ENCODE assay signal across 20 cellular contexts in genomic region chr5:75603835-75604234, GRCh38. TPM values are rescaled to one million over a fixed set of nuclear protein-coding genes. Genes with fewer than 3 reads are reported as not detected.
A peak's percentile ranks its signal among the peaks of the same experiment; 100 is the strongest.
DNase-seq lines count a peak whose midpoint lies in the region; ATAC-seq, FAIRE-seq and TF ChIP-seq lines count a peak whose summit lies in the region.
"Had no signal": no experiment of that assay in that cellular context is flagged by ENCODE, and none has a peak within 500 bp of the region (broad histone marks: within the 10 kb centered on the region; RNA-seq: fewer than 3 reads in every experiment).

No MANE protein-coding gene starts in this region.

- H3K4me2 ChIP-seq in K562 (ENCODE audit: insufficient read depth, low read length) (no peak overlapping the region), hepatocyte (no peak overlapping the region), trophoblast cell (ENCODE audit: low read length) (no peak overlapping the region)

- H2AFZ ChIP-seq in K562 (ENCODE audit: low read depth, low read length) (no peak overlapping the region), hepatocyte (no peak overlapping the region), trophoblast cell (ENCODE audit: insufficient read depth, low read length, poor library complexity) (no peak overlapping the region)

- H3K27ac ChIP-seq in AG04450 (ENCODE audit: low read depth, low read length) (peak overlapping the region; percentile 69), K562 (ENCODE audit: extremely low read depth, low read depth, low read length) (no peak overlapping the region), hepatocyte (peak overlapping the region; percentile 33), trophoblast cell (ENCODE audit: low read depth, low read length) (peak overlapping the region; percentile 3), gastroesophageal sphincter (no peak overlapping the region)
- H3K27ac ChIP-seq: C4-2B, SJCRH30 had no signal

- H3K79me1 ChIP-seq in trophoblast cell (ENCODE audit: low read length): peaks cover 4% of the 10 kb centered on the region

- WGBS in K562 (ENCODE audit: insufficient coverage, low coverage, missing lambda C conversion rate): 35% methylated on average over 2 of the region's 2 CpGs
- WGBS in hepatocyte (ENCODE audit: low lambda C conversion rate, missing lambda C conversion rate): 77% methylated on average over 2 of the region's 2 CpGs
- WGBS in trophoblast cell (ENCODE audit: extremely low coverage, insufficient coverage, insufficient read length): no CpG with 5 or more reads among the region's 2 CpGs
- WGBS in gastroesophageal sphincter (ENCODE audit: low coverage in 1 of 2), 2 donors: 83 to 100% methylated on average over 1 to 2 of the region's 2 CpGs

- no peak for TF ChIP-seq RAD21 in K562 (CRISPR knock-in tag; conservative IDR thresholded peaks at IDR 0.05 in 1 of 2, IDR thresholded peaks at IDR 0.05 in 1 of 2)

- H2BK120ac ChIP-seq in trophoblast cell (ENCODE audit: insufficient read depth, low read length, poor library complexity): no peak overlapping the region

- H3K14ac ChIP-seq in trophoblast cell (ENCODE audit: low read length): no peak overlapping the region

- H2BK5ac ChIP-seq in trophoblast cell (ENCODE audit: low read depth, low read length, poor library complexity): no peak overlapping the region

- no peaks in the 10 kb centered on the region for H3K9me1 ChIP-seq in K562 (ENCODE audit: control insufficient read depth, insufficient read depth, low read length)

- intact Hi-C loops in K562 (cut with micrococcal nuclease): no loop called here

- BruUV-seq in K562 (replicated peaks; lab: Mats Ljungman, UMichigan): no TSS peak

- POLR2A ChIA-PET in AG04450 (lab: Yijun Ruan, JAX) (interaction anchor here (0.7 to 0.9 kb wide), 2 partner anchors 13 to 92 kb away, joined by 3 read pairs; partner anchors contain the start of genes CERT1 and POLK), K562 (lab: Yijun Ruan, JAX) (interaction anchor here (0.6 kb wide), 2 partner anchors 13 to 18 kb away, joined by 3 read pairs; no protein-coding TSS in a partner anchor), GM10248 (lab: Yijun Ruan, JAX) (interaction anchor here (1.0 kb wide), 1 partner anchor 267 kb away, joined by 4 read pairs; the partner anchor contains the start of gene HMGCR)

- H4K12ac ChIP-seq in trophoblast cell (ENCODE audit: low read depth, low read length): no peak overlapping the region

- no peak for TF ChIP-seq CTCF in AG04450 (IDR thresholded peaks at IDR 0.05; ENCODE audit: low read depth, low read length)
- no peak for TF ChIP-seq CTCF in K562 (IDR thresholded peaks at IDR 0.05 in 2 of 3, conservative IDR thresholded peaks at IDR 0.05 in 1 of 3; ENCODE audit: insufficient read depth in 2 of 3, low read depth in 1 of 3, low read length in 3 of 3)
- TF ChIP-seq CTCF in hepatocyte (IDR thresholded peaks at IDR 0.05; ENCODE audit: poor library complexity): no peak
- TF ChIP-seq CTCF in gastroesophageal sphincter (IDR thresholded peaks at IDR 0.05): no peak
- no peak for TF ChIP-seq CTCF in GM10248 (IDR thresholded peaks at IDR 0.05; ENCODE audit: control extremely low read depth, extremely low read depth, low read depth, missing control alignments)

- no peak overlapping the region for H3K23ac ChIP-seq in trophoblast cell (ENCODE audit: low read length)

- no peak overlapping the region for H2AK5ac ChIP-seq in trophoblast cell (ENCODE audit: low read length)

- H4K20me1 ChIP-seq in K562 (replicated peaks; ENCODE audit: control insufficient read depth, insufficient read depth, low read length): no peaks in the 10 kb centered on the region
- no peaks in the 10 kb centered on the region for H4K20me1 ChIP-seq in hepatocyte (ENCODE audit: insufficient read depth, poor library complexity, severe bottlenecking)

- H3K9me3 ChIP-seq in AG04450 (ENCODE audit: control insufficient read depth, insufficient read depth, low read length) (no peaks in the 10 kb centered on the region), K562 (replicated peaks; ENCODE audit: control insufficient read depth, insufficient read depth, low read depth, low read length) (no peaks in the 10 kb centered on the region), hepatocyte (ENCODE audit: low read depth) (no peaks in the 10 kb centered on the region), trophoblast cell (ENCODE audit: insufficient read depth, low read depth, low read length) (no peaks in the 10 kb centered on the region), gastroesophageal sphincter (no peaks in the 10 kb centered on the region)
- H3K9me3 ChIP-seq: SJCRH30 had no signal

- FAIRE-seq in K562 (lab: Jason Lieb, UNC): no peak
- FAIRE-seq: D721Med, HTR-8/SVneo had no signal

- H3K9ac ChIP-seq in K562 (ENCODE audit: insufficient read depth in 1 of 2, low read depth in 2 of 2, low read length in 2 of 2) (no peak overlapping the region), trophoblast cell (ENCODE audit: low read length) (no peak overlapping the region)

- no peaks in the 10 kb centered on the region for H3K79me2 ChIP-seq in K562 (ENCODE audit: control insufficient read depth, insufficient read depth, low read length)
- no peaks in the 10 kb centered on the region for H3K79me2 ChIP-seq in hepatocyte
- no peaks in the 10 kb centered on the region for H3K79me2 ChIP-seq in trophoblast cell (ENCODE audit: control insufficient read depth, insufficient read depth, low read length, poor library complexity)

- no peak overlapping the region for H3K4ac ChIP-seq in trophoblast cell (ENCODE audit: low read depth, low read length)

- no peak overlapping the region for H2BK12ac ChIP-seq in trophoblast cell (ENCODE audit: low read length)

- TF ChIP-seq POLR2A in K562 (conservative IDR thresholded peaks at IDR 0.05): no peak
- no peak for TF ChIP-seq POLR2A in gastroesophageal sphincter (IDR thresholded peaks at IDR 0.05)

- ATAC-seq in K562 (no peak), gastroesophageal sphincter (no peak)
- ATAC-seq: Panc1 had no signal

- CTCF ChIA-PET in AG04450 (lab: Charles Lee): interaction anchor here (1.2 kb wide), 1 partner anchor 77 kb away, joined by 5 read pairs; no protein-coding TSS in a partner anchor
- CTCF ChIA-PET in K562 (lab: Yijun Ruan, JAX; ENCODE audit: low intra/inter-chr PET ratio): no interaction called here
- CTCF ChIA-PET in GM10248 (lab: Yijun Ruan, JAX): interaction anchor here (1.8 kb wide), 1 partner anchor 11 kb away, joined by 4 read pairs; no protein-coding TSS in a partner anchor

- in situ Hi-C loops in K562 (cut with MboI): no loop called here

- DNase-seq in AG04450 (ENCODE audit: low read depth, low spot score) (no peak), K562 (ENCODE audit: extremely low read depth in 1 of 4, low spot score in 3 of 4) (no peak), hepatocyte (ENCODE audit: low spot score) (no peak), trophoblast cell (peak in 1 of 2 donors; percentile 51), GM10248 (ENCODE audit: extremely low spot score) (no peak)
- no peak for DNase-seq in stimulated activated CD4-positive, alpha-beta T cell treated with anti-CD3 and anti-CD28 coated beads, Interleukin-4, amount 100 ng/mL, for 1 hour
- DNase-seq: 8988T, DMS53, GDM1, H7, NCI-H1105, NCI-H2029 treated with DMSO at 0.1 percent for 48 hours, NCI-H510A treated with DMSO at 0.1 percent for 48 hours, NCI-H748 treated with DMSO at 0.1 percent for 48 hours, SJCRH30 had no signal

- no peaks in the 10 kb centered on the region for H3K27me3 ChIP-seq in AG04450 (ENCODE audit: control insufficient read depth, insufficient read depth, low read length)
- H3K27me3 ChIP-seq in K562 (ENCODE audit: control insufficient read depth in 2 of 2, insufficient read depth in 2 of 2, low read length in 2 of 2): no peaks in the 10 kb centered on the region
- H3K27me3 ChIP-seq in hepatocyte: no peaks in the 10 kb centered on the region
- no peaks in the 10 kb centered on the region for H3K27me3 ChIP-seq in trophoblast cell (ENCODE audit: insufficient read depth, low read length)
- no peaks in the 10 kb centered on the region for H3K27me3 ChIP-seq in gastroesophageal sphincter
- H3K27me3 ChIP-seq: SJCRH30 had no signal

- H3K4me3 ChIP-seq in AG04450 (ENCODE audit: low read depth, low read length) (no peak overlapping the region), K562 (no peak overlapping the region), hepatocyte (no peak overlapping the region), trophoblast cell (ENCODE audit: low read depth, low read length) (no peak overlapping the region), gastroesophageal sphincter (no peak overlapping the region)
- H3K4me3 ChIP-seq: SJCRH30 had no signal

- H3K18ac ChIP-seq in trophoblast cell (ENCODE audit: low read length): no peak overlapping the region

- H4K8ac ChIP-seq in trophoblast cell (ENCODE audit: low read depth, low read length): no peak overlapping the region

- H3K36me3 ChIP-seq in K562 (ENCODE audit: control insufficient read depth, insufficient read depth, low read length) (peaks cover 18% of the 10 kb centered on the region), hepatocyte (replicated peaks; ENCODE audit: insufficient read depth, low read depth) (no peaks in the 10 kb centered on the region), trophoblast cell (ENCODE audit: control insufficient read depth in 1 of 2, insufficient read depth in 2 of 2, low read length in 2 of 2) (no peaks in the 10 kb centered on the region), gastroesophageal sphincter (peaks cover 0 to 33% of the 10 kb centered on the region in 2 donors)

- no peaks in the 10 kb centered on the region for H3K9me2 ChIP-seq in hepatocyte (replicated peaks; ENCODE audit: insufficient read depth)

- peaks cover 5 to 14% of the 10 kb centered on the region in 2 experiments; a peak in 3 of 5 replicates for H3K4me1 ChIP-seq in K562 (replicated peaks in 1 of 2; ENCODE audit: control insufficient read depth in 2 of 2, insufficient read depth in 2 of 2, low read length in 2 of 2)
- peaks cover 6% of the 10 kb centered on the region for H3K4me1 ChIP-seq in hepatocyte (ENCODE audit: insufficient read depth)
- H3K4me1 ChIP-seq in trophoblast cell (ENCODE audit: control insufficient read depth in 1 of 2, insufficient read depth in 2 of 2, low read length in 2 of 2): peaks cover 3 to 11% of the 10 kb centered on the region in 2 experiments
- H3K4me1 ChIP-seq in gastroesophageal sphincter: no peaks in the 10 kb centered on the region
- H3K4me1 ChIP-seq: SJCRH30 had no signal

- no peak for TF ChIP-seq EP300 in K562 (IDR thresholded peaks at IDR 0.05; ENCODE audit: low read length)
- TF ChIP-seq EP300 in gastroesophageal sphincter (IDR thresholded peaks at IDR 0.05): no peak

- no peak overlapping the region for H4K91ac ChIP-seq in trophoblast cell (ENCODE audit: low read depth, low read length)

RNA-seq across cellular contexts. Expression of gene ANKDD1B, which starts 7.4 kb away (rescaled TPM):
- polyA plus RNA-seq in AG04450 (2011; rRNA removed) (0.04 and 0.06 TPM in 2 replicates), K562 (2011; rRNA removed) (0.04 and 0.22 TPM in 2 replicates), K562 (2014; fragmentation: Illumina TruSeq; extraction: Trizol) (0.04 and 0.11 TPM in 2 replicates), K562 (2014; fragmentation: Nextera tagmentation; extraction: Ambion mirVana) (under 1 TPM; 0.18 to 0.27 TPM), K562 (2014; rRNA removed) (0.13 TPM in 1 of 2 replicates, not detected in the other), hepatocyte (0.71 and 2.3 TPM in 2 replicates)
- 0.83 TPM in 1 of 2 replicates, not detected in the other for polyA minus RNA-seq in AG04450 (2011; rRNA and poly(A)+ RNA removed)
- total RNA-seq in K562 (2011; cell fraction: chromatin; rRNA removed; ENCODE audit: low replicate concordance): 1.3 TPM in 1 of 2 replicates, not detected in the other
- total RNA-seq in K562 (2011; cell fraction: nucleolus; rRNA removed): not detected in 2 replicates
- 1.3 TPM in 1 of 2 replicates, not detected in the other for total RNA-seq in K562 (2011; cell fraction: nucleoplasm; rRNA removed)
- total RNA-seq in K562 (2014; rRNA removed) (0.12 TPM in 1 of 2 replicates, not detected in the other), K562 (2014; rRNA removed; fragmentation: Illumina TruSeq; extraction: Trizol) (0.29 TPM in 2 replicates), K562 (2015; rRNA removed; fragmentation: Illumina TruSeq; extraction: Trizol) (0.07 and 0.19 TPM in 2 replicates), K562 (2021) (0.18 and 0.25 TPM in 2 replicates), hepatocyte (1.4 and 4.7 TPM in 2 replicates), gastroesophageal sphincter (under 1 TPM in 2 of 4 donors, not detected in 2; 0.20 to 0.94 TPM)
- polyA plus RNA-seq in K562 (2011; cell fraction: cytosol; rRNA removed): not detected in 2 replicates
- 0.37 and 0.70 TPM in 2 replicates for polyA plus RNA-seq in K562 (2011; cell fraction: nucleus; rRNA removed)
- 0.22 and 0.30 TPM in 2 replicates for polyA plus RNA-seq in K562 (2012)
- polyA minus RNA-seq in K562 (2011; rRNA and poly(A)+ RNA removed): 0.36 TPM in 1 of 2 replicates, not detected in the other
- not detected in 2 replicates for polyA minus RNA-seq in K562 (2011; cell fraction: cytosol; rRNA and poly(A)+ RNA removed)
- 0.56 TPM in 1 of 2 replicates, not detected in the other for polyA minus RNA-seq in K562 (2011; cell fraction: nucleus; rRNA and poly(A)+ RNA removed)
- 0.07 and 0.10 TPM in 2 replicates for polyA plus RNA-seq in trophoblast cell (2013)
- total RNA-seq: SJCRH30 had no signal

Comparison
In these comparisons a context has a peak if more than half of its experiments do, and no peak if none do; other contexts are left out.
1. H3K27ac ChIP-seq: peak in AG04450 (single experiment), hepatocyte (single experiment) and trophoblast cell (single experiment); none in K562 (single experiment) and gastroesophageal sphincter (0 of 4).